In the genomic region with DNA sequence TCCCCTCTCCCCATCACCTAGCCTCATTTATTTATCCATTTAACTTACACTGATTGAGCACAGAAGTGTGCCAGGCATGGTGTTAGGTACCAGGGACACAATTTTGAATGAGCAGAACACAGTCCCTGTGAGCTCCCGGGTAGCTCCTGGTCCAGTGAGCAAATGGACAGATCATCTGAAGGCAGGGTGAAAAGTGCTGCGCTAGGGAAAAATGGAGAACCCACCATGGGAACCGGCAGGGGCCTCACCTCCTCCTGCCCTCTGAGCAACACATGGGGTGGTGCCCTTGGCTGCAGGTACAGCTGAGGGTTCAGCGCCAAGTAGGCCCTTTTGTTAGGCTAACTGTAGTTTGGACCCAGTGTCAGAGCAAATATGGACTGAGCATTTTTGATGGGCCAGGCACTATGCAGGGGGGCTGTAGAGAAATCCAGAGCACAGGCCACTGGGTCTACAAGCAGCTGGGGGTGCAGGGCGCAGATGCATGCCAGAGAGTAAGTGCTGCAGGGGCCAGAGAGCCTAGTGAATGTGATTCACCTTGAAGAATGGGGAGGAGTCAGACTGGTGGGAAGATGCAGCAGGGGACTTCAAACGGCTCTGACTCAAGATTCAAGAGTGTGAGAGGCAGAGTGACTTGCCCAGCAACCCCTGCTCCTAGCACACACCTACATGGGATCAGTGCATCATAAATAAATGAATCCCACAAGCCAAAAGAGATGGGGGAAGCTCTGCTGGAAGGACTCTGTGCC, we compare ENCODE assay signal across 12 cellular contexts. TPM values are rescaled to one million over a fixed set of nuclear protein-coding genes. Genes with fewer than 3 reads are reported as not detected.
A peak's percentile ranks its signal among the peaks of the same experiment; 100 is the strongest.
DNase-seq lines count a peak whose midpoint lies in the region; TF ChIP-seq lines count a peak whose summit lies in the region.
"Had no signal": no experiment of that assay in that cellular context is flagged by ENCODE, and none has a peak within 500 bp of the region (broad histone marks: within the 10 kb centered on the region; RNA-seq: fewer than 3 reads in every experiment).

No MANE protein-coding gene starts in this region.

- H3K27me3 ChIP-seq in endodermal cell (ENCODE audit: control insufficient read depth, insufficient read depth, low read length, poor library complexity, severe bottlenecking) = no peaks in the 10 kb centered on the region
- H3K27me3 ChIP-seq: pancreas had no signal

- no peak overlapping the region for H3K27ac Mint-ChIP-seq in endodermal cell
- H3K27ac Mint-ChIP-seq: T-helper 1 cell treated with Interleukin-12 subunit alpha and Interleukin-12 subunit beta and Interleukin-4 antibody, amounts not matched to agents 30 μg/mL and 1 μg/mL, for 36 hours had no signal

- no peak for TF ChIP-seq CTCF in endodermal cell (conservative IDR thresholded peaks at IDR 0.05)

- no peaks in the 10 kb centered on the region for H3K9me3 Mint-ChIP-seq in endodermal cell
- H3K9me3 Mint-ChIP-seq: T-helper 1 cell treated with Interleukin-12 subunit alpha and Interleukin-12 subunit beta and Interleukin-4 antibody, amounts not matched to agents 30 μg/mL and 1 μg/mL, for 36 hours had no signal

- no peaks in the 10 kb centered on the region for H3K9me3 ChIP-seq in endodermal cell (ENCODE audit: control insufficient read depth, low read length)
- H3K9me3 ChIP-seq: pancreas had no signal

- DNase-seq in AG20443 (ENCODE audit: low spot score) (peak; percentile 69), M059J (ENCODE audit: low read depth) (peak; percentile 92), endodermal cell (peak; percentile 58), renal cortical epithelial cell (ENCODE audit: low read depth) (peak; percentile 92), foreskin melanocyte (no peak), putamen (ENCODE audit: low spot score) (no peak), D341Med (ENCODE audit: low spot score) (no peak), UCSD-AML1 (lab: John Stamatoyannopoulos, UW; ENCODE audit: unreplicated experiment) (no peak)
- DNase-seq: DMS79 treated with DMSO at 0.1 percent for 48 hours, NCI-H2081 had no signal

- H3K4me3 ChIP-seq in endodermal cell (ENCODE audit: low read length) = no peak overlapping the region
- H3K4me3 ChIP-seq: pancreas had no signal

- H3K36me3 ChIP-seq in endodermal cell (ENCODE audit: control insufficient read depth, insufficient read depth, low read length) = no peaks in the 10 kb centered on the region
- H3K36me3 ChIP-seq: pancreas had no signal

- no peak overlapping the region for H3K4me3 Mint-ChIP-seq in endodermal cell
- H3K4me3 Mint-ChIP-seq: T-helper 1 cell treated with Interleukin-12 subunit alpha and Interleukin-12 subunit beta and Interleukin-4 antibody, amounts not matched to agents 30 μg/mL and 1 μg/mL, for 36 hours had no signal

- no peak overlapping the region for H3K9ac ChIP-seq in endodermal cell (ENCODE audit: extremely low read depth, low read length, poor library complexity, severe bottlenecking)

- peaks cover 1% of the 10 kb centered on the region for H3K27me3 Mint-ChIP-seq in endodermal cell (ENCODE audit: insufficient read depth)

- H3K4me1 Mint-ChIP-seq in endodermal cell = no peaks in the 10 kb centered on the region

- H3K4me1 ChIP-seq in endodermal cell (ENCODE audit: control insufficient read depth, insufficient read depth, low read length) = no peaks in the 10 kb centered on the region

- H3K36me3 Mint-ChIP-seq in endodermal cell (ENCODE audit: low read depth) = no peaks in the 10 kb centered on the region

- H3K27ac ChIP-seq in endodermal cell (ENCODE audit: low read depth, low read length) = no peak overlapping the region
- H3K27ac ChIP-seq: pancreas had no signal

- WGBS in endodermal cell (ENCODE audit: insufficient coverage in 1 of 2, insufficient read length in 1 of 2), 2 experiments = 89 to 95% methylated on average over 4 to 6 of the region's 6 CpGs

RNA-seq across cellular contexts. Expression of a gene that starts 28.2 kb away (rescaled TPM):
- total RNA-seq in M059J (2014; rRNA removed; shearing (Covaris generic)) = 2.2 and 5.2 TPM in 2 replicates
- total RNA-seq in endodermal cell (1 to 10 TPM; 1.7 to 2.9 TPM), renal cortical epithelial cell (42.4 and 68.2 TPM in 2 replicates)
- polyA plus RNA-seq in endodermal cell (2013, experiment 1 of 2) = 2.4 TPM
- polyA plus RNA-seq in endodermal cell (2013, experiment 2 of 2) = 2.8 TPM

Comparison
In these comparisons a context has a peak if more than half of its experiments do, and no peak if none do; other contexts are left out.
1. DNase-seq: peak in AG20443 (single experiment), M059J (single experiment), endodermal cell (single experiment) and renal cortical epithelial cell (single experiment); none in foreskin melanocyte (single experiment), putamen (single experiment), D341Med (single experiment) and UCSD-AML1 (single experiment).